ENCODE assay signal across 8 cellular contexts in genomic region chr7:30225863-30226361, GRCh38. TPM values are rescaled to one million over a fixed set of nuclear protein-coding genes. Genes with fewer than 3 reads are reported as not detected.
DNase-seq lines count a peak whose midpoint lies in the region; ATAC-seq and TF ChIP-seq lines count a peak whose summit lies in the region.

No MANE protein-coding gene starts in this region.

- in situ Hi-C loops in Caki2 (cut with HindIII; ENCODE audit: low pct_unique_long_range_greater_than_20kb, low sequenced_read_pairs), result no loop called here

- 46% methylated on average over 3 of the region's 3 CpGs for WGBS in right lobe of liver (ENCODE audit: insufficient coverage, low coverage, low lambda C conversion rate, missing lambda C conversion rate)

- H3K27ac ChIP-seq in right lobe of liver (no peak overlapping the region), temporal lobe (ENCODE audit: low read depth, low read length) (peak overlapping the region; percentile 74)

- POLR2A ChIA-PET in MCF 10A (lab: Yijun Ruan, JAX), result interaction anchor here (0.6 to 1.8 kb wide), 7 partner anchors 11 to 53 kb away, joined by 3 to 8 read pairs (median 4); no protein-coding TSS in a partner anchor

- TF ChIP-seq CTCF in MCF 10A (IDR thresholded peaks at IDR 0.05; ENCODE audit: unreplicated experiment) (no peak), right lobe of liver (IDR thresholded peaks at IDR 0.05) (no peak)

- no peaks in the 10 kb centered on the region for H3K9me3 Mint-ChIP-seq in MCF 10A (ENCODE audit: unreplicated experiment)

- H3K27me3 ChIP-seq in right lobe of liver, result no peaks in the 10 kb centered on the region

- no peak overlapping the region for H3K4me3 ChIP-seq in right lobe of liver

- no TSS peak for BruUV-seq in MCF 10A (replicated peaks; lab: Mats Ljungman, UMichigan)

- H3K4me3 Mint-ChIP-seq in MCF 10A (ENCODE audit: unreplicated experiment), result no peak overlapping the region

- H3K4me1 Mint-ChIP-seq in MCF 10A (ENCODE audit: insufficient read depth, unreplicated experiment), result peaks cover 32% of the 10 kb centered on the region

- TF ChIP-seq POLR2A in right lobe of liver (IDR thresholded peaks at IDR 0.05), result no peak

- no peaks in the 10 kb centered on the region for H3K36me3 ChIP-seq in right lobe of liver

- H3K36me3 Mint-ChIP-seq in MCF 10A (ENCODE audit: insufficient read depth, unreplicated experiment), result no peaks in the 10 kb centered on the region

- ATAC-seq in GM19395 (IDR thresholded peaks at IDR 0.05; ENCODE audit: unreplicated experiment) (peak; percentile 79), HG03439 (IDR thresholded peaks at IDR 0.05; ENCODE audit: unreplicated experiment) (peak; percentile 64), right lobe of liver (peak; percentile 56 to 79 (median 62))

- intact Hi-C loops in MCF 10A (cut with micrococcal nuclease), result loop anchor here (5.0 kb wide), 1 partner anchor 54 kb away; no protein-coding TSS in a partner anchor
- intact Hi-C loops in right lobe of liver (cut with DNase I), result no loop called here

- H3K9me3 ChIP-seq in right lobe of liver, result no peaks in the 10 kb centered on the region

- H3K4me1 ChIP-seq in right lobe of liver, result peaks cover 0 to 13% (median 0%) of the 10 kb centered on the region in 4 donors

- H3K27ac Mint-ChIP-seq in MCF 10A (ENCODE audit: low read depth, unreplicated experiment), result peak overlapping the region; percentile 54

- no peaks in the 10 kb centered on the region for H3K27me3 Mint-ChIP-seq in MCF 10A (ENCODE audit: insufficient read depth, unreplicated experiment)

- CTCF ChIA-PET in MCF 10A (lab: Yijun Ruan, JAX), result interaction anchor here (0.5 to 1.9 kb wide), 6 partner anchors 9 to 338 kb away, joined by 3 to 7 read pairs (median 3); no protein-coding TSS in a partner anchor

- DNase-seq in Caki2 (ENCODE audit: low read depth), result peak; percentile 21
- peak; percentile 8 to 64 for DNase-seq in NCI-H446 (lab: John Stamatoyannopoulos, UW)
- peak; percentile 86 for DNase-seq in MCF 10A (ENCODE audit: unreplicated experiment)
- DNase-seq in right lobe of liver, result peak in 2 of 3 donors; percentile 49 to 62
- no peak for DNase-seq in foreskin melanocyte

RNA-seq across cellular contexts. Expression of gene ZNRF2, which starts 58.5 kb away (rescaled TPM):
- 19.3 and 20.3 TPM in 2 replicates for total RNA-seq in Caki2 (2014; rRNA removed; shearing (Covaris generic); ENCODE audit: low replicate concordance)
- 9.8 and 10.2 TPM in 2 replicates for total RNA-seq in MCF 10A (2022)
- 10 to 100 TPM; 17.1 to 24.0 (median 18.7) TPM for total RNA-seq in right lobe of liver
- total RNA-seq in temporal lobe, result 46.7 TPM
